Comparison of ENCODE assay signal across 23 cellular contexts in the genomic region with DNA sequence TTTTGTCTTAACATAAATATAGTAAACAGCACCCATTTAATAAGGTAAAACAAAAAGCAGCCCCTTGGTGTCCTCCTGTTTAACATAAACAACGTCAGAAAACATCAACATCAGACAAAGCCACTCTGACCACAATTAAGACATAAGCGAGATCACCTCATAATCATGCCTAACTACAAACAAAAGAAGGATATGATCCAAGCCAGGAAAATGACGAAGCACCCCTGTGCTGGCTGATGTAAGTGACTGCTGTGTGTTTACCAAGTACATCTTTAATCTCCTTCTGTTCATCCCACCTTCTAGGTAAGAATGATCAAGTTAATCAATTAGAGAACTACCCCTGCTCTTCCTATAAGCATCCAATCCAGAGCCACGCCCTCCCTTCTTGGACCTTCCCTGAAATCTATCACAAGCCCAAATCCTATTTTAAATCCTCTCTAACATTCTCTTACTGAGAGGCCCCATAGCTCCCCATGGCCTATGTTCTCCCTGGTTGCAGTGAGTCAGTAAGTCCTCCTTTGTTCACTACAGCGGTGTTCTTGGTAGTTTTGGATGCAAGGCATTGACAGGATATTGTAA.
"Had no signal": no experiment of that assay in that cellular context is flagged by ENCODE, and none has a peak within 500 bp of the region (broad histone marks: within the 10 kb centered on the region; RNA-seq: fewer than 3 reads in every experiment).

No MANE protein-coding gene starts in this region.

- H3K36me3 ChIP-seq: adrenal gland, ascending aorta, brain microvascular endothelial cell, colonic mucosa, left lung, prostate gland, right atrium auricular region, upper lobe of left lung had no signal

- H3K27ac ChIP-seq: adrenal gland, ascending aorta, brain microvascular endothelial cell, colonic mucosa, foreskin keratinocyte, left lung, prostate gland, right atrium auricular region, upper lobe of left lung had no signal

- DNase-seq: activated CD4-positive, alpha-beta T cell treated with anti-CD3 and anti-CD28 coated beads for 1 hour; activated CD4-positive, alpha-beta T cell treated with anti-CD3 and anti-CD28 coated beads, Interleukin-2, amount 50 U/mL, for 1 hour; activated CD8-positive, alpha-beta T cell treated with anti-CD3 and anti-CD28 coated beads, Interleukin-2, amount 10 ng/mL, durations not matched to agents 7 days and 5 days; activated naive CD4-positive, alpha-beta T cell; activated T-cell treated with anti-CD3 and anti-CD28 coated beads, Interleukin-2, amount 50 U/mL, for 1 hour; adrenal gland; brain microvascular endothelial cell; colonic mucosa; endodermal cell; foreskin keratinocyte; immature natural killer cell; kidney glomerular epithelial cell; left lung; naive thymus-derived CD8-positive, alpha-beta T cell; stimulated activated CD4-positive, alpha-beta T cell treated with anti-CD3 and anti-CD28 coated beads, Interleukin-4, amount 100 ng/mL, for 24 hours; stimulated activated naive CD4-positive, alpha-beta T cell treated with Interleukin-2 at 50 U/mL for 16 hours; T-cell; upper lobe of left lung had no signal

- H3K4me1 ChIP-seq: adrenal gland, ascending aorta, colonic mucosa, foreskin keratinocyte, left lung, prostate gland, right atrium auricular region, upper lobe of left lung had no signal

- ATAC-seq: activated CD8-positive, alpha-beta T cell treated with anti-CD3 and anti-CD28 coated beads, Interleukin-2, amount 10 ng/mL, durations not matched to agents 7 days and 5 days; foreskin keratinocyte; left lung; naive thymus-derived CD8-positive, alpha-beta T cell; T-cell had no signal

- H3K4me3 ChIP-seq: adrenal gland, ascending aorta, colonic mucosa, left lung, lung, prostate gland, right atrium auricular region, upper lobe of left lung had no signal

- H3K9me3 ChIP-seq: adrenal gland, ascending aorta, colonic mucosa, prostate gland had no signal

- H3K27me3 ChIP-seq: adrenal gland, ascending aorta, brain microvascular endothelial cell, colonic mucosa, foreskin keratinocyte, left lung, right atrium auricular region, upper lobe of left lung had no signal

- FAIRE-seq: TTC549 had no signal
